In genomic region chr4:158840131-158840530, GRCh38 we compare ENCODE assay signal across 3 cellular contexts.
TF ChIP-seq lines count a peak whose summit lies in the region.

No MANE protein-coding gene starts in this region.

TF ChIP-seq in HepG2, 621 proteins besides CTCF, POLR2A, EP300 and RAD21:
- peak; percentile 61; the same call in 1 of the 2 replicates for TF ChIP-seq MAFF (IDR thresholded peaks at IDR 0.05; ENCODE audit: low read depth, low read length)
- no peak for TF ChIP-seq ZNF598 (CRISPR knock-in tag; IDR thresholded peaks at IDR 0.05; ENCODE audit: borderline replicate concordance)
- TF ChIP-seq MAFK (conservative IDR thresholded peaks at IDR 0.05 in 1 of 2, IDR thresholded peaks at IDR 0.05 in 1 of 2; ENCODE audit: low read length in 2 of 2), result peak; percentile 57 to 80

TF ChIP-seq in IMR-90, 13 proteins besides CTCF, POLR2A, EP300 and RAD21:
- TF ChIP-seq SMC3 (IDR thresholded peaks at IDR 0.05; ENCODE audit: low read depth, low read length) (no peak), MAFK (IDR thresholded peaks at IDR 0.05; ENCODE audit: low read depth, low read length) (peak; percentile 52), NFE2L2 (IDR thresholded peaks at IDR 0.05; ENCODE audit: low read depth, low read length) (no peak), RCOR1 (IDR thresholded peaks at IDR 0.05; ENCODE audit: insufficient replicate concordance, low read length) (no peak)

TF ChIP-seq in K562, 482 proteins besides CTCF, POLR2A, EP300 and RAD21:
- TF ChIP-seq MAFK (IDR thresholded peaks at IDR 0.05; ENCODE audit: low read length), result 0 out of 2 replicates have a peak, but pooled peaks have one; percentile 5
- no peak for TF ChIP-seq VEZF1 (CRISPR knock-in tag; IDR thresholded peaks at IDR 0.05)
- no peak for TF ChIP-seq ZNF444 (CRISPR knock-in tag; IDR thresholded peaks at IDR 0.05)
- no peak for TF ChIP-seq TAF9B (IDR thresholded peaks at IDR 0.05; ENCODE audit: partially characterized antibody)
- peak; percentile 45; the same call in 1 of the 2 replicates for TF ChIP-seq MAFG (tag; conservative IDR thresholded peaks at IDR 0.05)
- no peak for TF ChIP-seq ILK (tag; IDR thresholded peaks at IDR 0.05; ENCODE audit: borderline replicate concordance, low read depth)
- TF ChIP-seq ZNF316 (IDR thresholded peaks at IDR 0.05), result peak; percentile 77
- no peak for TF ChIP-seq ZNF354B (CRISPR knock-in tag; IDR thresholded peaks at IDR 0.05)
- TF ChIP-seq NFE2L1 (tag; IDR thresholded peaks at IDR 0.05; ENCODE audit: borderline replicate concordance, low read depth), result no peak
- no peak for TF ChIP-seq ZEB2 (IDR thresholded peaks at IDR 0.05)
- peak; percentile 28; the same call in 1 of the 2 replicates for TF ChIP-seq C11orf30 (IDR thresholded peaks at IDR 0.05; ENCODE audit: low read depth)
